In genomic region chrX:43559643-43560042, GRCh38 we compare ENCODE assay signal across 1 cellular context.
TF ChIP-seq lines count a peak whose summit lies in the region.

No MANE protein-coding gene starts in this region.

TF ChIP-seq in GM23338, 12 proteins besides CTCF, POLR2A, EP300 and RAD21 (continued from another document):
- TF ChIP-seq, protein P1, sequence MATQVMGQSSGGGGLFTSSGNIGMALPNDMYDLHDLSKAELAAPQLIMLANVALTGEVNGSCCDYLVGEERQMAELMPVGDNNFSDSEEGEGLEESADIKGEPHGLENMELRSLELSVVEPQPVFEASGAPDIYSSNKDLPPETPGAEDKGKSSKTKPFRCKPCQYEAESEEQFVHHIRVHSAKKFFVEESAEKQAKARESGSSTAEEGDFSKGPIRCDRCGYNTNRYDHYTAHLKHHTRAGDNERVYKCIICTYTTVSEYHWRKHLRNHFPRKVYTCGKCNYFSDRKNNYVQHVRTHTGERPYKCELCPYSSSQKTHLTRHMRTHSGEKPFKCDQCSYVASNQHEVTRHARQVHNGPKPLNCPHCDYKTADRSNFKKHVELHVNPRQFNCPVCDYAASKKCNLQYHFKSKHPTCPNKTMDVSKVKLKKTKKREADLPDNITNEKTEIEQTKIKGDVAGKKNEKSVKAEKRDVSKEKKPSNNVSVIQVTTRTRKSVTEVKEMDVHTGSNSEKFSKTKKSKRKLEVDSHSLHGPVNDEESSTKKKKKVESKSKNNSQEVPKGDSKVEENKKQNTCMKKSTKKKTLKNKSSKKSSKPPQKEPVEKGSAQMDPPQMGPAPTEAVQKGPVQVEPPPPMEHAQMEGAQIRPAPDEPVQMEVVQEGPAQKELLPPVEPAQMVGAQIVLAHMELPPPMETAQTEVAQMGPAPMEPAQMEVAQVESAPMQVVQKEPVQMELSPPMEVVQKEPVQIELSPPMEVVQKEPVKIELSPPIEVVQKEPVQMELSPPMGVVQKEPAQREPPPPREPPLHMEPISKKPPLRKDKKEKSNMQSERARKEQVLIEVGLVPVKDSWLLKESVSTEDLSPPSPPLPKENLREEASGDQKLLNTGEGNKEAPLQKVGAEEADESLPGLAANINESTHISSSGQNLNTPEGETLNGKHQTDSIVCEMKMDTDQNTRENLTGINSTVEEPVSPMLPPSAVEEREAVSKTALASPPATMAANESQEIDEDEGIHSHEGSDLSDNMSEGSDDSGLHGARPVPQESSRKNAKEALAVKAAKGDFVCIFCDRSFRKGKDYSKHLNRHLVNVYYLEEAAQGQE (IDR thresholded peaks at IDR 0.05; ENCODE audit: unreplicated experiment), result no peak
- TF ChIP-seq, protein P2, sequence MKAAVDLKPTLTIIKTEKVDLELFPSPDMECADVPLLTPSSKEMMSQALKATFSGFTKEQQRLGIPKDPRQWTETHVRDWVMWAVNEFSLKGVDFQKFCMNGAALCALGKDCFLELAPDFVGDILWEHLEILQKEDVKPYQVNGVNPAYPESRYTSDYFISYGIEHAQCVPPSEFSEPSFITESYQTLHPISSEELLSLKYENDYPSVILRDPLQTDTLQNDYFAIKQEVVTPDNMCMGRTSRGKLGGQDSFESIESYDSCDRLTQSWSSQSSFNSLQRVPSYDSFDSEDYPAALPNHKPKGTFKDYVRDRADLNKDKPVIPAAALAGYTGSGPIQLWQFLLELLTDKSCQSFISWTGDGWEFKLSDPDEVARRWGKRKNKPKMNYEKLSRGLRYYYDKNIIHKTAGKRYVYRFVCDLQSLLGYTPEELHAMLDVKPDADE (IDR thresholded peaks at IDR 0.05), result no peak
